In genomic region chr12:31658743-31659086, GRCh38 we compare ENCODE assay signal across 8 cellular contexts. TPM values are rescaled to one million over a fixed set of nuclear protein-coding genes. Genes with fewer than 3 reads are reported as not detected.
DNase-seq lines count a peak whose midpoint lies in the region; ATAC-seq and TF ChIP-seq lines count a peak whose summit lies in the region.

No MANE protein-coding gene starts in this region.

- peaks cover 1% of the 10 kb centered on the region for H3K27me3 Mint-ChIP-seq in endothelial cell (ENCODE audit: unreplicated experiment)

- no peaks in the 10 kb centered on the region for H3K36me3 ChIP-seq in Loucy (ENCODE audit: insufficient read depth, low read length)
- H3K36me3 ChIP-seq in neutrophil, result no peaks in the 10 kb centered on the region

- intact Hi-C loops in lower leg skin (cut with DNase I; ENCODE audit: low total_unique reads), result no loop called here

- peaks cover 2% of the 10 kb centered on the region for H3K36me3 Mint-ChIP-seq in endothelial cell (ENCODE audit: low read depth, unreplicated experiment)

- H3K4me1 Mint-ChIP-seq in endothelial cell (ENCODE audit: unreplicated experiment), result peaks cover 10% of the 10 kb centered on the region

- peak; percentile 2 for ATAC-seq in GM19372 (IDR thresholded peaks at IDR 0.05; ENCODE audit: low read depth, unreplicated experiment)

- no peaks in the 10 kb centered on the region for H3F3A ChIP-seq in Loucy (ENCODE audit: low read depth)

- peak overlapping the region; percentile 7 for H3K27ac Mint-ChIP-seq in endothelial cell (ENCODE audit: unreplicated experiment)

- no peaks in the 10 kb centered on the region for H3K9me3 Mint-ChIP-seq in endothelial cell (ENCODE audit: unreplicated experiment)

- TF ChIP-seq POLR2A in lower leg skin (IDR thresholded peaks at IDR 0.05), result no peak

- H3K4me3 Mint-ChIP-seq in endothelial cell (ENCODE audit: unreplicated experiment), result peak overlapping the region; percentile 98

- no peaks in the 10 kb centered on the region for H3K9me3 ChIP-seq in Loucy (ENCODE audit: insufficient read depth, low read depth, low read length)
- no peaks in the 10 kb centered on the region for H3K9me3 ChIP-seq in neutrophil

- peak overlapping the region; percentile 89 for H3K4me2 ChIP-seq in Loucy (ENCODE audit: low read depth, low read length, poor library complexity, severe bottlenecking)

- H3K4me3 ChIP-seq in Loucy (ENCODE audit: low read length, poor library complexity, severe bottlenecking) (peak overlapping the region; percentile 84), neutrophil (ENCODE audit: low read depth in 1 of 2, low read length in 1 of 2) (peak overlapping the region; percentile 73 to 74), lower leg skin (ENCODE audit: low read depth, poor library complexity, severe bottlenecking) (no peak overlapping the region)

- no peak for TF ChIP-seq CTCF in Loucy (conservative IDR thresholded peaks at IDR 0.05; ENCODE audit: low read length)
- no peak for TF ChIP-seq CTCF in endothelial cell (IDR thresholded peaks at IDR 0.05; ENCODE audit: unreplicated experiment)
- TF ChIP-seq CTCF in neutrophil (IDR thresholded peaks at IDR 0.05), result no peak
- TF ChIP-seq CTCF in lower leg skin (IDR thresholded peaks at IDR 0.05), result no peak

- peak overlapping the region; percentile 95 for H3K27ac ChIP-seq in neutrophil

- H3K9ac ChIP-seq in Loucy (ENCODE audit: low read depth, low read length, poor library complexity, severe bottlenecking), result peak overlapping the region; percentile 81

- H4K20me1 ChIP-seq in Loucy (ENCODE audit: insufficient read depth, low read length, poor library complexity, severe bottlenecking), result no peaks in the 10 kb centered on the region

- H2AFZ ChIP-seq in Loucy (ENCODE audit: low read length), result peak overlapping the region; percentile 99

- H3K79me2 ChIP-seq in Loucy (ENCODE audit: insufficient read depth, low read length), result no peaks in the 10 kb centered on the region

- H3K27me3 ChIP-seq in Loucy (ENCODE audit: insufficient read depth, low read length, poor library complexity, severe bottlenecking) (no peaks in the 10 kb centered on the region), neutrophil (no peaks in the 10 kb centered on the region)

- DNase-seq in endothelial cell (ENCODE audit: low spot score), result no peak
- DNase-seq in lower leg skin (ENCODE audit: low spot score in 2 of 2), result no peak
- no peak for DNase-seq in cerebellar cortex (ENCODE audit: low spot score)
- no peak for DNase-seq in activated effector memory CD4-positive, alpha-beta T cell treated with anti-CD3 and anti-CD28 coated beads, Interleukin-2, amount 50 U/mL, for 16 hours
- no peak for DNase-seq in NCI-H1694 treated with DMSO at 0.1 percent for 48 hours (lab: John Stamatoyannopoulos, UW)

- H3K4me1 ChIP-seq in Loucy (ENCODE audit: insufficient read depth, low read length, poor library complexity, severe bottlenecking) (peaks cover 13% of the 10 kb centered on the region), neutrophil (ENCODE audit: control insufficient read depth in 1 of 2, insufficient read depth in 1 of 2, low read depth in 1 of 2, low read length in 1 of 2) (peaks cover 6 to 12% of the 10 kb centered on the region in 2 experiments)

- H3K9me2 ChIP-seq in Loucy (replicated peaks; ENCODE audit: low read depth, low read length), result no peaks in the 10 kb centered on the region

- WGBS in lower leg skin, 2 donors, result 4% methylated on average over 6 of the region's 6 CpGs

RNA-seq across cellular contexts. Expression of gene ETFBKMT, which starts 0.8 kb away (rescaled TPM):
- total RNA-seq in endothelial cell (ENCODE audit: unreplicated experiment), result 3.6 TPM
- 1 to 10 TPM; 1.8 to 3.4 (median 2.3) TPM for total RNA-seq in lower leg skin
